Comparison of ENCODE assay signal across 24 cellular contexts in the genomic region with DNA sequence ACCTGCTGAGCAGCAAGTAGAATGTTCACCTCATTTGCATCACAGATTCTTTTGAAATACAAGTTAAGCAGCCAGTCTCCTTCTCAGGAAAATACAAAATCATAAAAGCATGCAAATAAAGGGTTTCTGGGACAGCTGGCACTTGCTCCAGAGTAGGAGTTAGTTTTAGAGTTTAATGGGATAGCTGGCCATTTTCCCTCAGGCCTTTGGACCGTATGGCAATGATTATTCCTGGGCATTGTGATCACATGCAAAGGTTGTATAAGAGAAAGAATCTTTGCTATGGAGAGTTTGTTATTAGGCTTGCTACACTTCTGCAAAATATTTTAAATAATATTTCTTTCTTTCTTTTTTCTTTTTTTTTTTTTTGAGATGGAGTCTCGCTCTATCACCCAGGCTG.
"Had no signal": no experiment of that assay in that cellular context is flagged by ENCODE, and none has a peak within 500 bp of the region (broad histone marks: within the 10 kb centered on the region; RNA-seq: fewer than 3 reads in every experiment).

No MANE protein-coding gene starts in this region.

- H3K4me3 ChIP-seq: adrenal gland, body of pancreas, dorsolateral prefrontal cortex, left lung, lower lobe of right lung, spleen, suprapubic skin, tibial artery, upper lobe of right lung had no signal

- DNase-seq: activated CD4-positive, alpha-beta T cell treated with anti-CD3 and anti-CD28 coated beads for 1 hour; activated CD4-positive, alpha-beta T cell treated with anti-CD3 and anti-CD28 coated beads, Interleukin-2, amount 50 U/mL, for 1 hour; activated CD8-positive, alpha-beta T cell treated with anti-CD3 and anti-CD28 coated beads for 36 hours; activated naive CD4-positive, alpha-beta T cell treated with Interleukin-2 at 50 U/mL for 16 hours; activated T-cell treated with anti-CD3 and anti-CD28 coated beads, Interleukin-2, amount 50 U/mL, for 72 hours; adrenal gland; aorta; body of pancreas; dorsolateral prefrontal cortex; effector memory CD4-positive, alpha-beta T cell; kidney glomerular epithelial cell; left lung; lower lobe of right lung; mesenchymal stem cell; naive thymus-derived CD8-positive, alpha-beta T cell; occipital lobe; right cardiac atrium; spleen; stimulated activated naive CD4-positive, alpha-beta T cell; T-helper 17 cell; T1000; tibial artery; upper lobe of right lung had no signal

- H3K4me1 ChIP-seq: adrenal gland, body of pancreas, left lung, lower lobe of right lung, spleen, suprapubic skin, upper lobe of right lung had no signal

- ATAC-seq: activated CD8-positive, alpha-beta T cell treated with anti-CD3 and anti-CD28 coated beads for 36 hours; activated T-cell treated with anti-CD3 and anti-CD28 coated beads, Interleukin-2, amount 50 U/mL, for 72 hours; body of pancreas; left lung; lower lobe of right lung; naive thymus-derived CD8-positive, alpha-beta T cell; right cardiac atrium; T-helper 17 cell; upper lobe of right lung had no signal

- H3K27me3 ChIP-seq: adrenal gland, body of pancreas, dorsolateral prefrontal cortex, left lung, spleen, suprapubic skin, tibial artery, upper lobe of right lung had no signal

- H3K36me3 ChIP-seq: adrenal gland, left lung, lower lobe of right lung, suprapubic skin, tibial artery, upper lobe of right lung had no signal

- H3K9me3 ChIP-seq: body of pancreas, lower lobe of right lung, upper lobe of right lung had no signal
